ENCODE assay signal across 1 cellular context in genomic region chr12:57465030-57465746, GRCh38.
TF ChIP-seq lines count a peak whose summit lies in the region.

No MANE protein-coding gene starts in this region.

TF ChIP-seq in HepG2, 621 proteins besides CTCF, POLR2A, EP300 and RAD21:
- TF ChIP-seq ZNF383 (CRISPR knock-in tag; IDR thresholded peaks at IDR 0.05; ENCODE audit: borderline replicate concordance) (no peak), ZNF547 (CRISPR knock-in tag; IDR thresholded peaks at IDR 0.05) (no peak), SMAD1 (CRISPR knock-in tag; IDR thresholded peaks at IDR 0.05; ENCODE audit: borderline replicate concordance, low read depth) (no peak), DRAP1 (CRISPR knock-in tag; IDR thresholded peaks at IDR 0.05) (no peak), REXO4 (CRISPR knock-in tag; IDR thresholded peaks at IDR 0.05; ENCODE audit: borderline replicate concordance) (no peak), NFATC3 (CRISPR knock-in tag; IDR thresholded peaks at IDR 0.05) (no peak), ZNF883 (CRISPR knock-in tag; IDR thresholded peaks at IDR 0.05; ENCODE audit: not compliant biosample characterization) (no peak), NFRKB (IDR thresholded peaks at IDR 0.05) (no peak), SNAPC4 (CRISPR knock-in tag; IDR thresholded peaks at IDR 0.05) (no peak), NBN (conservative IDR thresholded peaks at IDR 0.05) (no peak), MED13 (CRISPR knock-in tag; IDR thresholded peaks at IDR 0.05) (no peak), SMYD3 (CRISPR knock-in tag; IDR thresholded peaks at IDR 0.05) (no peak), ZNF329 (CRISPR knock-in tag; IDR thresholded peaks at IDR 0.05; ENCODE audit: low read depth) (no peak)
